ENCODE assay signal across 8 cellular contexts in the genomic region with DNA sequence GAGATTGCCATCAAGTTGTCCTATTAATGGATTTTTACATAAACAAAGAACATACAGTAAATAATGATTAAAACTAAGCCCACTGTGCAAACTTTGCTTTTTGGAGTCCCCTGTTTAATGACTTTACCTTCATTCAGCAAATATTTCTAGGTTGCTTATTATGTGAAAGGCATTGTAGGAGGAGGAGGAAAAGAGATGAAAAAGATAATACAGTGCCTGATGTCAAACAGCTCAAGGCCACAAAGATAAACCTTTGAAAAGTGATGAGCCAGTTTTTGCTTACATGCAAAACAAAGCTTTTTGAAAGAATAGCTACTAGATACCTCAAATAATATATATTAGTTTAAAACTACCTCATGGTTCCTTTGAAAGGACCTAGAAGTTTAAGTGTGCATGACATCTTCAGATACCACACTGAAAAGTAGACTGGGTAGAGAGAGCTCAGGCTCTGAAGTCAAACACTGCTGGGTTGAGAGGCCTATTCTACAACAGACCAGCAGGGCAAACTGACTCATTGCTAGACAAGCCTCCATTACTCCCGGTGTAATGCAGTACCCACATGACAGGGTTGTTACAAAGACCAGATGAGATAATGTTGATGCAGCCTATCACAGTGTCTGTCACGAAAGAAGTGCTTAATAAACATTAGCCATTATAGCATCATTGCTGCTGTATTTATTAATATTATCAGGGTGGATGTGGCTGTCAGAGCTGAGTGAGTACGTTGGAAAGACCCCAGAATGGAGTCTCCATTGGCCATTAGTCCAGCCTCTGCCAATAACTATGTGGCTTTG. TPM values are rescaled to one million over a fixed set of nuclear protein-coding genes. Genes with fewer than 3 reads are reported as not detected.
DNase-seq lines count a peak whose midpoint lies in the region; ATAC-seq, FAIRE-seq and TF ChIP-seq lines count a peak whose summit lies in the region.

No MANE protein-coding gene starts in this region.

- H3K27ac ChIP-seq in cardiac muscle cell (no peak overlapping the region), small intestine (ENCODE audit: low read depth in 1 of 2, low read length in 1 of 2) (no peak overlapping the region)

- TF ChIP-seq CTCF in cardiac muscle cell (IDR thresholded peaks at IDR 0.05; ENCODE audit: low read depth, low read length) = peak; percentile 53
- TF ChIP-seq CTCF in HFF-Myc (IDR thresholded peaks at IDR 0.05; ENCODE audit: low read depth, low read length, missing control alignments) = peak; percentile 61
- TF ChIP-seq CTCF in NB4 (IDR thresholded peaks at IDR 0.05; ENCODE audit: low read depth, low read length) = no peak

- H3K27me3 Mint-ChIP-seq in effector memory CD8-positive, alpha-beta T cell = no peaks in the 10 kb centered on the region

- no peaks in the 10 kb centered on the region for H3K27me3 ChIP-seq in cardiac muscle cell
- H3K27me3 ChIP-seq in small intestine (ENCODE audit: control insufficient read depth in 2 of 2, insufficient read depth in 2 of 2, low read length in 2 of 2) = no peaks in the 10 kb centered on the region

- no peak for ATAC-seq in left ventricle myocardium superior
- peak; percentile 88 for ATAC-seq in effector memory CD8-positive, alpha-beta T cell (replicated peaks)

- TF ChIP-seq POLR2A in NB4 (IDR thresholded peaks at IDR 0.05; ENCODE audit: extremely low read depth, insufficient read length) = no peak

- H3K36me3 Mint-ChIP-seq in effector memory CD8-positive, alpha-beta T cell (ENCODE audit: insufficient read depth) = no peaks in the 10 kb centered on the region

- H3K4me3 ChIP-seq in cardiac muscle cell (no peak overlapping the region), HFF-Myc (replicated peaks; ENCODE audit: low read depth, low read length) (no peak overlapping the region), NB4 (ENCODE audit: low read depth, low read length) (no peak overlapping the region), small intestine (ENCODE audit: low read depth in 1 of 2, low read length in 2 of 2) (no peak overlapping the region)

- no peaks in the 10 kb centered on the region for H3K9me3 ChIP-seq in cardiac muscle cell (ENCODE audit: low read depth)
- H3K9me3 ChIP-seq in small intestine (ENCODE audit: control insufficient read depth, low read depth) = no peaks in the 10 kb centered on the region

- WGBS in small intestine, 3 donors = 58 to 63% (median 58%) methylated on average over 3 of the region's 3 CpGs

- no peaks in the 10 kb centered on the region for H3K9me3 Mint-ChIP-seq in effector memory CD8-positive, alpha-beta T cell

- intact Hi-C loops in left ventricle myocardium superior (cut with micrococcal nuclease) = no loop called here

- H3K36me3 ChIP-seq in cardiac muscle cell = no peaks in the 10 kb centered on the region
- H3K36me3 ChIP-seq in small intestine (ENCODE audit: control insufficient read depth in 2 of 2, insufficient read depth in 2 of 2, low read length in 2 of 2) = peaks cover 0 to 2% of the 10 kb centered on the region in 2 donors

- H3K4me1 Mint-ChIP-seq in effector memory CD8-positive, alpha-beta T cell (ENCODE audit: low read depth in 2 of 2) = no peaks in the 10 kb centered on the region

- no peak overlapping the region for H3K4me3 Mint-ChIP-seq in effector memory CD8-positive, alpha-beta T cell

- H3K27ac Mint-ChIP-seq in effector memory CD8-positive, alpha-beta T cell = peak overlapping the region in 1 of 2 donors; percentile 45

- FAIRE-seq in small intestine (lab: Jason Lieb, UNC) = no peak

- H3K4me1 ChIP-seq in cardiac muscle cell (ENCODE audit: low read depth) (no peaks in the 10 kb centered on the region), small intestine (ENCODE audit: control insufficient read depth in 2 of 2, insufficient read depth in 1 of 2, low read depth in 1 of 2, low read length in 1 of 2) (no peaks in the 10 kb centered on the region)

- peak in 1 of 2 donors; percentile 69 for DNase-seq in cardiac muscle cell (ENCODE audit: low read depth in 1 of 2, low spot score in 1 of 2)
- no peak for DNase-seq in left ventricle myocardium superior
- peak; percentile 44 for DNase-seq in HFF-Myc (ENCODE audit: extremely low read depth, low read depth)
- DNase-seq in NB4 (ENCODE audit: low read depth) = peak; percentile 24
- no peak for DNase-seq in effector memory CD8-positive, alpha-beta T cell
- DNase-seq in small intestine = peak; percentile 61
- DNase-seq in cortex of kidney (lab: John Stamatoyannopoulos, UW) = no peak
- no peak for DNase-seq in putamen (ENCODE audit: low spot score)

RNA-seq across cellular contexts. Expression of gene DEPDC1B, which starts 11.8 kb away (rescaled TPM):
- total RNA-seq in cardiac muscle cell (1.6 and 15.7 TPM in 2 replicates), left ventricle myocardium superior (0.15 TPM)
- polyA plus RNA-seq in cardiac muscle cell (1.8 and 20.8 TPM in 2 replicates), small intestine (10 to 100 TPM in 1 of 3 donors, 1 to 10 TPM in 2; 2.4 to 19.2 (median 9.4) TPM)

Comparison
In these comparisons a context has a peak if more than half of its experiments do, and no peak if none do; other contexts are left out.
1. DNase-seq: peak in HFF-Myc (single experiment), NB4 (single experiment) and small intestine (single experiment); none in left ventricle myocardium superior (single experiment), effector memory CD8-positive, alpha-beta T cell (0 of 3), cortex of kidney (single experiment) and putamen (single experiment).